In the genomic region with DNA sequence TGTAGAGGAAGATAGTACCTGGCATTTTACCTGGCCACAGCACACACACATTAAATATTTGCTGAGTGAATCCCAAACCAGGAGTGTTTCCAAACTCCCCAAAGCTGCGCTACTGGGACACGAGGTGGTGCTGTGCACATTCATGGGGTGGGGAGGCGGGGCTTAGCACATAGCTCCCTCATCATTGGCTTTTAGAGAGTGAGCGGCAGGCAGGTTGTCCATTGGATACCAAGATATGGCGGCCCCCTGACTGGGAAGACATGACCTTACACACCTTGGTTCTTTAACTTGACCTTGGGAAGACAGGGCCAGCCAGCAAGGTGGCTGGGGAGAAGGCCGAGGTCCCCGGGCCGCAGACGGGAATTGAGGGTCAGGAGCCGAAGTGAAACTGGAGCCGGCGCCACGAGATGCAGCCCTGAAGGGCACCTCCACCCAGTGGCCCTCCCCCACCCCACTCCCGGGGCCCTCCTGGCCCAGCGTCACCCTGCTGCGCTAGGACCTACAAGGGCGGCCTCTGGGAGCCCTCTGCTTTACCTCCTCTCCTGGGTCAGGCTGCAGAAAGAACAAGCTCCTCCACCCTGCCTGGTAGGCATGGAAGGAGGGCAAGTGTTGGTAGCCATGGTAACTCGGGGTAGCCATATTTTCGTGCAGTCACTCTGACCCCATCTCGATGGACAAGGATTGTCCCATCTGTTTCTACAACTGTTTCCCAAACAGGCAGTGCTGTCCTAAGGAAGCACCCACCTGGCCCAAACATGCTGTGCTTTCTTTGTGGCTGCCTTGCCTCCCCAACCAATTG, we compare ENCODE assay signal across 23 cellular contexts. TPM values are rescaled to one million over a fixed set of nuclear protein-coding genes. Genes with fewer than 3 reads are reported as not detected.
DNase-seq lines count a peak whose midpoint lies in the region; ATAC-seq and TF ChIP-seq lines count a peak whose summit lies in the region.
"Had no signal": no experiment of that assay in that cellular context is flagged by ENCODE, and none has a peak within 500 bp of the region (broad histone marks: within the 10 kb centered on the region; RNA-seq: fewer than 3 reads in every experiment).

No MANE protein-coding gene starts in this region.

- no peak overlapping the region for H4K12ac ChIP-seq in trophoblast cell (ENCODE audit: low read depth, low read length)

- H3K27ac ChIP-seq in heart right ventricle (peak overlapping the region in 9 of 10 donors; percentile 9 to 79 (median 68)), trophoblast cell (ENCODE audit: low read depth, low read length) (no peak overlapping the region)
- H3K27ac ChIP-seq: body of pancreas, esophagus squamous epithelium, gastrocnemius medialis, upper lobe of left lung had no signal

- H3K4me1 Mint-ChIP-seq in stimulated activated naive B cell treated with anti-CD40 and anti-IgM and Interleukin-4, amounts not matched to agents 10 μg/mL and 1 μg/mL and 100 μg/mL, for 72 hours: no peaks in the 10 kb centered on the region
- H3K4me1 Mint-ChIP-seq: B cell, naive B cell had no signal

- no peak overlapping the region for H3K23ac ChIP-seq in trophoblast cell (ENCODE audit: low read length)

- no peak overlapping the region for H2AFZ ChIP-seq in trophoblast cell (ENCODE audit: insufficient read depth, low read length, poor library complexity)

- H3K4me3 Mint-ChIP-seq in stimulated activated naive B cell treated with anti-CD40 and anti-IgM and Interleukin-4, amounts not matched to agents 10 μg/mL and 1 μg/mL and 100 μg/mL, for 72 hours: no peak overlapping the region
- H3K4me3 Mint-ChIP-seq: activated CD8-positive, alpha-beta T cell treated with anti-CD3 and anti-CD28 coated beads for 36 hours; B cell; effector memory CD8-positive, alpha-beta T cell; naive B cell had no signal

- ATAC-seq in Right ventricle myocardium superior (ENCODE audit: poor library complexity) (no peak), heart right ventricle (peak in 6 of 8 donors; percentile 25 to 58 (median 30))
- ATAC-seq in stimulated activated naive B cell treated with anti-CD40 and anti-IgM and Interleukin-4, amounts not matched to agents 10 μg/mL and 1 μg/mL and 100 μg/mL, for 72 hours (replicated peaks): no peak
- ATAC-seq: activated CD8-positive, alpha-beta T cell treated with anti-CD3 and anti-CD28 coated beads for 36 hours; effector memory CD8-positive, alpha-beta T cell; gastrocnemius medialis had no signal

- H3K27me3 Mint-ChIP-seq in stimulated activated naive B cell treated with anti-CD40 and anti-IgM and Interleukin-4, amounts not matched to agents 10 μg/mL and 1 μg/mL and 100 μg/mL, for 72 hours: peaks cover 27 to 42% of the 10 kb centered on the region in 2 donors

- H2BK120ac ChIP-seq in trophoblast cell (ENCODE audit: insufficient read depth, low read length, poor library complexity): no peak overlapping the region

- intact Hi-C loops in Right ventricle myocardium superior (cut with DNase I) (no loop called here), cardiac septum (cut with DNase I) (loop anchor here (5.0 kb wide), 1 partner anchor 32 kb away; no protein-coding TSS in a partner anchor), heart right ventricle (cut with DNase I) (loop anchor here in 2 of 10 donors (5.0 kb wide), 2 partner anchors 42 to 47 kb away; no protein-coding TSS in a partner anchor)

- DNase-seq in Right ventricle myocardium superior: peak; percentile 42
- no peak for DNase-seq in cardiac septum (ENCODE audit: low spot score)
- peak; percentile 58 for DNase-seq in RPMI8226
- no peak for DNase-seq in heart right ventricle
- peak in 1 of 2 donors; percentile 28 for DNase-seq in trophoblast cell
- DNase-seq in stimulated activated naive B cell treated with anti-CD40 and anti-IgM and Interleukin-4, amounts not matched to agents 10 μg/mL and 1 μg/mL and 100 μg/mL, for 72 hours: no peak
- DNase-seq in activated CD4-positive, alpha-beta T cell treated with anti-CD3 and anti-CD28 coated beads, Interleukin-2, amount 50 U/mL, for 4 hours: no peak
- no peak for DNase-seq in NCI-H82 (lab: John Stamatoyannopoulos, UW)
- DNase-seq: activated CD8-positive, alpha-beta T cell treated with anti-CD3 and anti-CD28 coated beads for 36 hours; activated effector memory CD4-positive, alpha-beta T cell treated with anti-CD3 and anti-CD28 coated beads, Interleukin-2, amount 50 U/mL, for 16 hours; activated T-cell treated with anti-CD3 and anti-CD28 coated beads for 4 hours; body of pancreas; effector memory CD8-positive, alpha-beta T cell; esophagus squamous epithelium; gastrocnemius medialis; GOT3; naive B cell; NCI-H1092; NCI-H187 treated with DMSO at 0.1 percent for 48 hours; T-helper 9 cell had no signal

- no peak overlapping the region for H3K18ac ChIP-seq in trophoblast cell (ENCODE audit: low read length)

- H3K9ac ChIP-seq in trophoblast cell (ENCODE audit: low read length): no peak overlapping the region

- H3K4me2 ChIP-seq in trophoblast cell (ENCODE audit: low read length): no peak overlapping the region

- peaks cover 0 to 49% (median 18%) of the 10 kb centered on the region in 9 donors for H3K4me1 ChIP-seq in heart right ventricle
- H3K4me1 ChIP-seq in trophoblast cell (ENCODE audit: control insufficient read depth in 1 of 2, insufficient read depth in 2 of 2, low read length in 2 of 2): peaks cover 11 to 25% of the 10 kb centered on the region in 2 experiments
- H3K4me1 ChIP-seq: body of pancreas, esophagus squamous epithelium, gastrocnemius medialis, upper lobe of left lung had no signal

- peaks cover 11% of the 10 kb centered on the region for H3K79me1 ChIP-seq in trophoblast cell (ENCODE audit: low read length)

- TF ChIP-seq CTCF in heart right ventricle (IDR thresholded peaks at IDR 0.05): no peak

- no peak overlapping the region for H4K91ac ChIP-seq in trophoblast cell (ENCODE audit: low read depth, low read length)

- H2BK5ac ChIP-seq in trophoblast cell (ENCODE audit: low read depth, low read length, poor library complexity): no peak overlapping the region

- peaks cover 2% of the 10 kb centered on the region for H3K79me2 ChIP-seq in trophoblast cell (ENCODE audit: control insufficient read depth, insufficient read depth, low read length, poor library complexity)

- H3K9me3 ChIP-seq in heart right ventricle: peaks cover 0 to 10% (median 0%) of the 10 kb centered on the region in 11 donors
- no peaks in the 10 kb centered on the region for H3K9me3 ChIP-seq in trophoblast cell (ENCODE audit: insufficient read depth, low read depth, low read length)
- H3K9me3 ChIP-seq: body of pancreas, esophagus squamous epithelium, gastrocnemius medialis, upper lobe of left lung had no signal

- H3K14ac ChIP-seq in trophoblast cell (ENCODE audit: low read length): peak overlapping the region; percentile 23

- no peak overlapping the region for H4K8ac ChIP-seq in trophoblast cell (ENCODE audit: low read depth, low read length)

- H3K9me3 Mint-ChIP-seq in stimulated activated naive B cell treated with anti-CD40 and anti-IgM and Interleukin-4, amounts not matched to agents 10 μg/mL and 1 μg/mL and 100 μg/mL, for 72 hours: peaks cover 7% of the 10 kb centered on the region in 2 donors

- H3K27me3 ChIP-seq in heart right ventricle (no peaks in the 10 kb centered on the region), trophoblast cell (ENCODE audit: insufficient read depth, low read length) (no peaks in the 10 kb centered on the region)
- H3K27me3 ChIP-seq: body of pancreas, esophagus squamous epithelium, gastrocnemius medialis, upper lobe of left lung had no signal

- 95 to 96% methylated on average over 20 of the region's 20 CpGs for WGBS in heart right ventricle, 2 donors
- no CpG with 5 or more reads among the region's 20 CpGs for WGBS in trophoblast cell (ENCODE audit: extremely low coverage, insufficient coverage, insufficient read length)

- H2BK12ac ChIP-seq in trophoblast cell (ENCODE audit: low read length): peak overlapping the region; percentile 42

- no peak overlapping the region for H3K4ac ChIP-seq in trophoblast cell (ENCODE audit: low read depth, low read length)

- no peak overlapping the region for H3K27ac Mint-ChIP-seq in stimulated activated naive B cell treated with anti-CD40 and anti-IgM and Interleukin-4, amounts not matched to agents 10 μg/mL and 1 μg/mL and 100 μg/mL, for 72 hours
- H3K27ac Mint-ChIP-seq: activated CD8-positive, alpha-beta T cell treated with anti-CD3 and anti-CD28 coated beads for 36 hours; B cell; effector memory CD8-positive, alpha-beta T cell; naive B cell had no signal

- no peak overlapping the region for H2AK5ac ChIP-seq in trophoblast cell (ENCODE audit: low read length)

- H3K36me3 Mint-ChIP-seq in stimulated activated naive B cell treated with anti-CD40 and anti-IgM and Interleukin-4, amounts not matched to agents 10 μg/mL and 1 μg/mL and 100 μg/mL, for 72 hours: no peaks in the 10 kb centered on the region
- H3K36me3 Mint-ChIP-seq: naive B cell had no signal

- H3K36me3 ChIP-seq in heart right ventricle: no peaks in the 10 kb centered on the region
- no peaks in the 10 kb centered on the region for H3K36me3 ChIP-seq in trophoblast cell (ENCODE audit: control insufficient read depth in 1 of 2, insufficient read depth in 2 of 2, low read length in 2 of 2)
- H3K36me3 ChIP-seq: esophagus squamous epithelium, gastrocnemius medialis, upper lobe of left lung had no signal

- H3K4me3 ChIP-seq in heart right ventricle (no peak overlapping the region), trophoblast cell (ENCODE audit: low read depth, low read length) (no peak overlapping the region)
- H3K4me3 ChIP-seq: body of pancreas, esophagus squamous epithelium, gastrocnemius medialis, upper lobe of left lung had no signal

RNA-seq across cellular contexts. Expression of gene TMEM176A, which starts 24.0 kb away (rescaled TPM):
- 27.1 TPM for total RNA-seq in Right ventricle myocardium superior
- 26.1 TPM for total RNA-seq in cardiac septum
- total RNA-seq in heart right ventricle: 10 to 100 TPM; 12.1 to 86.6 (median 22.2) TPM
- polyA plus RNA-seq in heart right ventricle: 10 to 100 TPM; 16.8 to 19.2 TPM
- 1.7 and 1.8 TPM in 2 replicates for polyA plus RNA-seq in trophoblast cell (2013)
- total RNA-seq: activated CD8-positive, alpha-beta T cell treated with anti-CD3 and anti-CD28 coated beads for 36 hours; B cell had no signal

RNA-seq across cellular contexts. Expression of gene TMEM176B, which starts 24.4 kb away (rescaled TPM):
- 33.4 TPM for total RNA-seq in Right ventricle myocardium superior
- 44.9 TPM for total RNA-seq in cardiac septum
- total RNA-seq in heart right ventricle: 100 to 1,000 TPM in 2 of 10 donors, 10 to 100 TPM in 8; 19.6 to 149 (median 52.6) TPM
- 10 to 100 TPM; 15.9 to 24.8 TPM for polyA plus RNA-seq in heart right ventricle
- 2.4 TPM in 2 replicates for polyA plus RNA-seq in trophoblast cell (2013)
- total RNA-seq: activated CD8-positive, alpha-beta T cell treated with anti-CD3 and anti-CD28 coated beads for 36 hours had no signal

RNA-seq across cellular contexts. Expression of gene AOC1, which starts 27.7 kb away (rescaled TPM):
- total RNA-seq in Right ventricle myocardium superior: not detected
- 0.43 TPM for total RNA-seq in cardiac septum
- 1 to 10 TPM in 1 of 10 donors, under 1 TPM in 7, not detected in 2; 0.09 to 1.2 (median 0.37) TPM for total RNA-seq in heart right ventricle
- polyA plus RNA-seq in heart right ventricle: under 1 TPM in 1 of 2 donors, not detected in 1; 0.04 TPM
- polyA plus RNA-seq in trophoblast cell (2013): 0.18 and 0.21 TPM in 2 replicates
- total RNA-seq: activated CD8-positive, alpha-beta T cell treated with anti-CD3 and anti-CD28 coated beads for 36 hours; B cell; omental fat pad had no signal

Comparison
In these comparisons a context has a peak if more than half of its experiments do, and no peak if none do; other contexts are left out.
1. ATAC-seq: peak in heart right ventricle (6 of 8); none in Right ventricle myocardium superior (single experiment) and stimulated activated naive B cell treated with anti-CD40 and anti-IgM and Interleukin-4, amounts not matched to agents 10 μg/mL and 1 μg/mL and 100 μg/mL, for 72 hours (0 of 2).
2. DNase-seq: peak in Right ventricle myocardium superior (single experiment) and RPMI8226 (single experiment); none in cardiac septum (single experiment), heart right ventricle (0 of 2), stimulated activated naive B cell treated with anti-CD40 and anti-IgM and Interleukin-4, amounts not matched to agents 10 μg/mL and 1 μg/mL and 100 μg/mL, for 72 hours (single experiment), activated CD4-positive, alpha-beta T cell treated with anti-CD3 and anti-CD28 coated beads, Interleukin-2, amount 50 U/mL, for 4 hours (0 of 2) and NCI-H82 (single experiment).